Comparison of ENCODE assay signal across 8 cellular contexts in genomic region chr5:65624025-65624569, GRCh38. TPM values are rescaled to one million over a fixed set of nuclear protein-coding genes. Genes with fewer than 3 reads are reported as not detected.
DNase-seq lines count a peak whose midpoint lies in the region; ATAC-seq lines count a peak whose summit lies in the region.

Gene TRIM23 (minus strand): TSS chr5:65624333. CDS start chr5:65624274, 59 bp downstream.

- no peaks in the 10 kb centered on the region for H3K27me3 ChIP-seq in aorta (ENCODE audit: control insufficient read depth in 1 of 2, insufficient read depth in 2 of 2, low read length in 1 of 2)

- H3K27ac ChIP-seq in aorta (ENCODE audit: low read depth in 1 of 2, low read length in 2 of 2) = peak within 1 kb of the TSS; percentile 38 to 89

- H3K27ac Mint-ChIP-seq in T-helper 17 cell = peak within 1 kb of the TSS; percentile 99

- H3K4me1 Mint-ChIP-seq in T-helper 17 cell = peaks cover 30% of the 10 kb centered on the region

- DNase-seq in NCI-H187 (lab: John Stamatoyannopoulos, UW) = peak; percentile 92 to 95
- DNase-seq in T-helper 17 cell = peak; percentile 86 to 88 (median 86)
- peak; percentile 26 to 94 (median 89) for DNase-seq in anterior cingulate cortex (lab: John Stamatoyannopoulos, UW)
- DNase-seq in hepatic stellate cell (ENCODE audit: low spot score) = peak; percentile 83
- DNase-seq in renal cortical epithelial cell (ENCODE audit: low read depth) = peak; percentile 84
- DNase-seq in aorta = peak; percentile 95

- 0% methylated on average over 32 of the region's 32 CpGs for WGBS in aorta, 2 donors

- no peaks in the 10 kb centered on the region for H3K36me3 ChIP-seq in aorta (ENCODE audit: control insufficient read depth in 1 of 2, insufficient read depth in 2 of 2, low read length in 1 of 2)

- H3K27me3 Mint-ChIP-seq in T-helper 17 cell = no peaks in the 10 kb centered on the region

- H3K4me3 ChIP-seq in aorta (ENCODE audit: low read length in 2 of 2) = peak within 1 kb of the TSS; percentile 90 to 99

- H3K36me3 Mint-ChIP-seq in T-helper 17 cell (ENCODE audit: low read depth) = no peaks in the 10 kb centered on the region

- peak within 1 kb of the TSS; percentile 98 for H3K4me3 Mint-ChIP-seq in T-helper 17 cell

- H3K9me3 ChIP-seq in T-helper 17 cell (ENCODE audit: control insufficient read depth, low read length, poor library complexity, severe bottlenecking) (no peaks in the 10 kb centered on the region), aorta (ENCODE audit: control insufficient read depth, low read length) (no peaks in the 10 kb centered on the region)

- H3K4me1 ChIP-seq in aorta (ENCODE audit: control insufficient read depth in 1 of 2, insufficient read depth in 2 of 2, low read length in 2 of 2) = no peaks in the 10 kb centered on the region

- intact Hi-C loops in aorta (cut with DNase I) = loop anchor here (2.0 to 10.0 kb wide), 3 partner anchors 61 to 521 kb away; partner anchors contain the start of genes CENPK (in 1 of the 2), ERBIN (in 1 of the 2), PPWD1 (in 1 of the 2) and SREK1 (in 1 of the 2)

- ATAC-seq in GM18499 (IDR thresholded peaks at IDR 0.05; ENCODE audit: insufficient read depth, unreplicated experiment) (peak; percentile 83), HG02943 (IDR thresholded peaks at IDR 0.05; ENCODE audit: low read depth, unreplicated experiment) (peak; percentile 95), T-helper 17 cell (peak; percentile 93), aorta (ENCODE audit: low FRiP score) (peak; percentile 99)

RNA-seq across cellular contexts. Expression of gene TRIM23, which starts in this region (rescaled TPM):
- total RNA-seq in T-helper 17 cell (10 to 100 TPM; 15.2 to 18.4 TPM), renal cortical epithelial cell (13.2 and 23.9 TPM in 2 replicates), aorta (10 to 100 TPM; 17.9 to 21.9 TPM)
- 1 to 10 TPM; 7.0 to 7.6 TPM for polyA plus RNA-seq in aorta

Comparison
In these comparisons a context has a peak if more than half of its experiments do, and no peak if none do; other contexts are left out.
1. Peak in every context shown above with its lines: DNase-seq, ATAC-seq, H3K4me3 ChIP-seq and H3K27ac ChIP-seq.